Comparison of ENCODE assay signal across 25 cellular contexts in the genomic region with DNA sequence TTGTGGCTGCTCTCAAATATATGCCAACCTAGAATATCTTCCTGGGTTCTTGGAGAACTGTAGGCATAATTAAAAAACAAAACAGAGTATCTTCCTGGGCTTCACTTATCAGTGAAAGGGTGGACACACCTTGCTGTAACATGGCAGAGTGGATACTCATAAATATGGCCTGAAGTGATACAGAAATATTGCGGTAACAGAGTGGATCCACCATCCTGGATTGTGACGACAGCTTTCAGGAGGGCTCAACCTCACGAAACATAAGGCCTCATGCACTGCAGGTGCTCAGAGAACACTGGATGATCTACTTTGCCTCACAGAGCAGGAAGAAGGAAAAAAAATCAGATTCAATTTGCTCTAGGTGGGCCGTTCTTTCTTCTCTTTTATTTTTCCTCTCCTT.
"Had no signal": no experiment of that assay in that cellular context is flagged by ENCODE, and none has a peak within 500 bp of the region (broad histone marks: within the 10 kb centered on the region; RNA-seq: fewer than 3 reads in every experiment).

No MANE protein-coding gene starts in this region.

- H3K9me3 ChIP-seq: esophagus muscularis mucosa, gastroesophageal sphincter, lower lobe of right lung, mucosa of descending colon had no signal

- H2AFZ ChIP-seq: hepatocyte had no signal

- H3K9me3 Mint-ChIP-seq: effector memory CD8-positive, alpha-beta T cell; immature natural killer cell had no signal

- DNase-seq: dermis blood vessel endothelial cell; dorsolateral prefrontal cortex; effector CD8-positive, alpha-beta T cell; effector memory CD8-positive, alpha-beta T cell; endodermal cell; foreskin keratinocyte; heart left ventricle; hypothalamus; immature natural killer cell; islet precursor cell; kidney glomerular epithelial cell; left cardiac atrium; left lung; left ventricle myocardium superior; lower lobe of right lung; mesenchymal stem cell; mucosa of descending colon had no signal

- H3K36me3 ChIP-seq: lower lobe of right lung had no signal

- H3K79me2 ChIP-seq: hepatocyte had no signal

- H3K4me3 Mint-ChIP-seq: effector memory CD8-positive, alpha-beta T cell; endodermal cell; immature natural killer cell; mesothelial cell of epicardium had no signal

- H3K4me3 ChIP-seq: coronary artery, dorsolateral prefrontal cortex, esophagus muscularis mucosa, gastroesophageal sphincter, heart left ventricle, hepatocyte, left lung, lower lobe of right lung, mucosa of descending colon had no signal

- H3K27ac ChIP-seq: coronary artery, dorsolateral prefrontal cortex, esophagus muscularis mucosa, foreskin keratinocyte, gastroesophageal sphincter, heart left ventricle, hepatocyte, left lung, lower lobe of right lung had no signal

- H3K27me3 ChIP-seq: dorsolateral prefrontal cortex, esophagus muscularis mucosa, foreskin keratinocyte, gastroesophageal sphincter, heart left ventricle, hepatocyte, left lung had no signal

- H3K4me2 ChIP-seq: hepatocyte had no signal

- H3K4me1 Mint-ChIP-seq: endodermal cell, immature natural killer cell had no signal

- FAIRE-seq: colon, endometrium, frontal cortex had no signal

- H3K27ac Mint-ChIP-seq: effector memory CD8-positive, alpha-beta T cell; endodermal cell; immature natural killer cell had no signal

- H3K27me3 Mint-ChIP-seq: effector memory CD8-positive, alpha-beta T cell had no signal

- H3K4me1 ChIP-seq: foreskin keratinocyte, gastroesophageal sphincter, left lung, lower lobe of right lung had no signal
